Comparison of ENCODE assay signal across 9 cellular contexts in the genomic region with DNA sequence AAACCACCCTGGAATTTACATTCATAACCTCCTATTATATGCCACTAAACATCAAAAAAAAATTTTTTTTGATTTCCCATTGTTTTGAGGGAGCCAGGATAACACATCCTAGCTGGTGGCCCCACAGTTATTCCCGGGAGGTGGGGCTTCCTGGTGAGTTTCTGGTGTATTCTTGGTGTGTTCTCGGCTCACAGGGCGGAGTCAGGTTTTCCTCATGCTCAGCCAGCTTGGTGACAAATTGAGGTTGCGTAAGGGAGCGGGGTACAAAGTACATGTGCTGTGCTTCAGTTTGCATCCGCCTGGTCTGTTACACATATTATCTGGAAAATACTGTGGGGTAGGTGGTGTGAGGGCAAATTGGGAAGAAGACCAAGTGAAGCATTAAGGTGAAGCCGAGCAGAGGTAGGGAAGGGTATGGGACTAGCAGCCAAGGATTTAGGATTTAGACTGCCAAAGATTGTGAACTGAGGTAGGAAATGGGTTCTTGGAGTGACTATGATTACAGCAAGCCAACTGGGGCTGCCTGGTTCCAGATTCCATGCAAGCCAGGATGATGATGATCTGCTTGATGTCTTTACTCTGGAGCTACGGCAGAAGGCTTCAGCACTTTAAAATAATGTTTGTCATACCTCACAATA. TPM values are rescaled to one million over a fixed set of nuclear protein-coding genes. Genes with fewer than 3 reads are reported as not detected.
DNase-seq lines count a peak whose midpoint lies in the region; ATAC-seq and TF ChIP-seq lines count a peak whose summit lies in the region.
"Had no signal": no experiment of that assay in that cellular context is flagged by ENCODE, and none has a peak within 500 bp of the region (broad histone marks: within the 10 kb centered on the region; RNA-seq: fewer than 3 reads in every experiment).

No MANE protein-coding gene starts in this region.

- H3K4me1 ChIP-seq in PC-9 (replicated peaks; ENCODE audit: insufficient read depth) = peaks cover 22% of the 10 kb centered on the region
- peaks cover 11% of the 10 kb centered on the region for H3K4me1 ChIP-seq in osteoblast (ENCODE audit: insufficient read depth, low read length)

- no peaks in the 10 kb centered on the region for H3K79me2 ChIP-seq in PC-9 (ENCODE audit: low read depth)
- no peaks in the 10 kb centered on the region for H3K79me2 ChIP-seq in osteoblast (ENCODE audit: insufficient read depth, low read length)

- in situ Hi-C loops in Caki2 (cut with HindIII; ENCODE audit: low pct_unique_long_range_greater_than_20kb, low sequenced_read_pairs) = no loop called here

- CTCF ChIA-PET in PC-9 (lab: Charles Lee) = interaction anchor here (1.3 kb wide), 1 partner anchor 19 kb away, joined by 3 read pairs; no protein-coding TSS in a partner anchor

- POLR2A ChIA-PET in PC-9 (lab: Charles Lee; ENCODE audit: unreplicated experiment) = interaction anchor here (0.5 to 1.2 kb wide), 4 partner anchors 18 to 67 kb away, joined by 3 to 9 read pairs (median 6); no protein-coding TSS in a partner anchor

- H3K27ac ChIP-seq in PC-9 (no peak overlapping the region), osteoblast (ENCODE audit: low read depth, low read length) (peak overlapping the region; percentile 33)

- DNase-seq in Caki2 (ENCODE audit: low read depth) (peak; percentile 75), PC-9 (peak; percentile 55 to 75), fibroblast of villous mesenchyme (ENCODE audit: low read depth) (peak; percentile 72), osteoblast (ENCODE audit: insufficient read length, low spot score, missing footprints) (peak; percentile 54), posterior cingulate gyrus (no peak), NCI-H446 treated with DMSO at 0.1 percent for 48 hours (lab: John Stamatoyannopoulos, UW) (no peak)
- DNase-seq in activated T-helper 1 cell treated with anti-CD3 and anti-CD28 coated beads, Interleukin-12 subunit alpha, Interleukin-12 subunit beta, Interleukin-2, Interleukin-4 antibody, amounts not matched to agents 30 ng/mL and 10 ng/mL and 1 ng/mL, durations not matched to agents 14 hours and 24 hours and 36 hours (ENCODE audit: low spot score) = no peak
- DNase-seq: DMS79 had no signal

- no peak for ATAC-seq in GM19328 (IDR thresholded peaks at IDR 0.05; ENCODE audit: unreplicated experiment)

- H2AFZ ChIP-seq in PC-9 (no peak overlapping the region), osteoblast (ENCODE audit: low read length) (peak overlapping the region; percentile 62)

- no peaks in the 10 kb centered on the region for H4K20me1 ChIP-seq in PC-9 (ENCODE audit: insufficient read depth)
- no peaks in the 10 kb centered on the region for H4K20me1 ChIP-seq in osteoblast (ENCODE audit: insufficient read depth, low read length)

- H3K9me2 ChIP-seq in PC-9 (ENCODE audit: insufficient read depth) = no peaks in the 10 kb centered on the region

- no peak for TF ChIP-seq CTCF in PC-9 (conservative IDR thresholded peaks at IDR 0.05)
- TF ChIP-seq CTCF in fibroblast of villous mesenchyme (IDR thresholded peaks at IDR 0.05; ENCODE audit: insufficient read depth, low read depth, low read length) = no peak
- TF ChIP-seq CTCF in osteoblast (IDR thresholded peaks at IDR 0.05; ENCODE audit: extremely low read depth, low read depth, low read length) = no peak

- H3K4me1 Mint-ChIP-seq in activated T-helper 1 cell treated with anti-CD3 and anti-CD28 coated beads, Interleukin-12 subunit alpha, Interleukin-12 subunit beta, Interleukin-2, Interleukin-4 antibody, amounts not matched to agents 30 ng/mL and 10 ng/mL and 1 ng/mL, durations not matched to agents 14 hours and 24 hours and 36 hours (ENCODE audit: low read depth) = no peaks in the 10 kb centered on the region

- intact Hi-C loops in PC-9 (cut with micrococcal nuclease; ENCODE audit: unreplicated experiment) = loop anchor here (1.0 kb wide), 2 partner anchors 13 to 46 kb away; partner anchors contain the start of gene EEF1A1
- intact Hi-C loops in posterior cingulate gyrus (cut with DNase I) = no loop called here
- intact Hi-C loops in activated T-helper 1 cell treated with anti-CD3 and anti-CD28 coated beads, Interleukin-12 subunit alpha, Interleukin-12 subunit beta, Interleukin-2, Interleukin-4 antibody, amounts not matched to agents 30 ng/mL and 10 ng/mL and 1 ng/mL, durations not matched to agents 14 hours and 24 hours and 36 hours (cut with micrococcal nuclease) = no loop called here

- H3K4me2 ChIP-seq in PC-9 = no peak overlapping the region
- no peak overlapping the region for H3K4me2 ChIP-seq in osteoblast (ENCODE audit: insufficient read depth, low read length)

- H3K36me3 Mint-ChIP-seq in activated T-helper 1 cell treated with anti-CD3 and anti-CD28 coated beads, Interleukin-12 subunit alpha, Interleukin-12 subunit beta, Interleukin-2, Interleukin-4 antibody, amounts not matched to agents 30 ng/mL and 10 ng/mL and 1 ng/mL, durations not matched to agents 14 hours and 24 hours and 36 hours (ENCODE audit: low read depth) = no peaks in the 10 kb centered on the region

- no peak overlapping the region for H3K4me3 Mint-ChIP-seq in activated T-helper 1 cell treated with anti-CD3 and anti-CD28 coated beads, Interleukin-12 subunit alpha, Interleukin-12 subunit beta, Interleukin-2, Interleukin-4 antibody, amounts not matched to agents 30 ng/mL and 10 ng/mL and 1 ng/mL, durations not matched to agents 14 hours and 24 hours and 36 hours

- no peaks in the 10 kb centered on the region for H3K27me3 ChIP-seq in PC-9 (ENCODE audit: insufficient read depth, low read depth)
- H3K27me3 ChIP-seq in osteoblast (ENCODE audit: insufficient read depth, low read length) = no peaks in the 10 kb centered on the region

- no TSS peak for BruUV-seq in PC-9 (replicated peaks; lab: Mats Ljungman, UMichigan)

- H3K9me3 Mint-ChIP-seq in activated T-helper 1 cell treated with anti-CD3 and anti-CD28 coated beads, Interleukin-12 subunit alpha, Interleukin-12 subunit beta, Interleukin-2, Interleukin-4 antibody, amounts not matched to agents 30 ng/mL and 10 ng/mL and 1 ng/mL, durations not matched to agents 14 hours and 24 hours and 36 hours = no peaks in the 10 kb centered on the region

- H3K36me3 ChIP-seq in PC-9 (ENCODE audit: low read depth) (no peaks in the 10 kb centered on the region), osteoblast (ENCODE audit: insufficient read depth, low read length) (no peaks in the 10 kb centered on the region)

- no peak overlapping the region for H3K4me3 ChIP-seq in PC-9
- H3K4me3 ChIP-seq in fibroblast of villous mesenchyme (ENCODE audit: low read depth, low read length) = no peak overlapping the region
- no peak overlapping the region for H3K4me3 ChIP-seq in osteoblast (ENCODE audit: insufficient read depth, low read length)

- peaks cover 8% of the 10 kb centered on the region; the same call in 1 of the 2 replicates for H3F3A ChIP-seq in PC-9 (ENCODE audit: insufficient read depth, low read depth)

- no peak overlapping the region for H3K27ac Mint-ChIP-seq in activated T-helper 1 cell treated with anti-CD3 and anti-CD28 coated beads, Interleukin-12 subunit alpha, Interleukin-12 subunit beta, Interleukin-2, Interleukin-4 antibody, amounts not matched to agents 30 ng/mL and 10 ng/mL and 1 ng/mL, durations not matched to agents 14 hours and 24 hours and 36 hours

- H3K27me3 Mint-ChIP-seq in activated T-helper 1 cell treated with anti-CD3 and anti-CD28 coated beads, Interleukin-12 subunit alpha, Interleukin-12 subunit beta, Interleukin-2, Interleukin-4 antibody, amounts not matched to agents 30 ng/mL and 10 ng/mL and 1 ng/mL, durations not matched to agents 14 hours and 24 hours and 36 hours (ENCODE audit: insufficient read depth) = peaks cover 2% of the 10 kb centered on the region

- H3K9me3 ChIP-seq in PC-9 (ENCODE audit: insufficient read depth, low read depth) = no peaks in the 10 kb centered on the region
- H3K9me3 ChIP-seq in osteoblast (ENCODE audit: low read depth, low read length) = no peaks in the 10 kb centered on the region

RNA-seq across cellular contexts. Expression of gene EEF1A1, which starts 46.2 kb away (rescaled TPM):
- total RNA-seq in Caki2 (2014; rRNA removed; shearing (Covaris generic); ENCODE audit: low replicate concordance) = 12,857 and 13,074 TPM in 2 replicates
- total RNA-seq in PC-9 (2021) (10,581 and 12,059 TPM in 2 replicates), fibroblast of villous mesenchyme (14,096 and 18,582 TPM in 2 replicates), osteoblast (18,909 and 19,513 TPM in 2 replicates)
- total RNA-seq in activated T-helper 1 cell treated with anti-CD3 and anti-CD28 coated beads, Interleukin-12 subunit alpha, Interleukin-12 subunit beta, Interleukin-2, Interleukin-4 antibody, amounts not matched to agents 30 ng/mL and 10 ng/mL and 1 ng/mL, durations not matched to agents 14 hours and 24 hours and 36 hours = 8,439 and 8,694 TPM in 2 replicates

Comparison
In these comparisons a context has a peak if more than half of its experiments do, and no peak if none do; other contexts are left out.
1. DNase-seq: peak in Caki2 (single experiment), PC-9 (2 of 2), fibroblast of villous mesenchyme (single experiment) and osteoblast (single experiment); none in posterior cingulate gyrus (0 of 10), NCI-H446 treated with DMSO at 0.1 percent for 48 hours (single experiment) and activated T-helper 1 cell treated with anti-CD3 and anti-CD28 coated beads, Interleukin-12 subunit alpha, Interleukin-12 subunit beta, Interleukin-2, Interleukin-4 antibody, amounts not matched to agents 30 ng/mL and 10 ng/mL and 1 ng/mL, durations not matched to agents 14 hours and 24 hours and 36 hours (single experiment).